In genomic region chr4:186069734-186070133, GRCh38 we compare ENCODE assay signal across 10 cellular contexts. TPM values are rescaled to one million over a fixed set of nuclear protein-coding genes. Genes with fewer than 3 reads are reported as not detected.
DNase-seq lines count a peak whose midpoint lies in the region; ATAC-seq and TF ChIP-seq lines count a peak whose summit lies in the region.
"Had no signal": no experiment of that assay in that cellular context is flagged by ENCODE, and none has a peak within 500 bp of the region (broad histone marks: within the 10 kb centered on the region; RNA-seq: fewer than 3 reads in every experiment).

No MANE protein-coding gene starts in this region.

- H3K9me2 ChIP-seq in PC-9 (ENCODE audit: insufficient read depth): no peaks in the 10 kb centered on the region; the same call in 1 of the 2 replicates

- H3K9me3 ChIP-seq in BLaER1 (no peaks in the 10 kb centered on the region), PC-9 (ENCODE audit: insufficient read depth, low read depth) (no peaks in the 10 kb centered on the region), parathyroid adenoma (ENCODE audit: control insufficient read depth, low read length) (no peaks in the 10 kb centered on the region)

- DNase-seq in PC-9 (no peak), fibroblast of pulmonary artery (ENCODE audit: low read depth) (no peak), NCI-H226 (no peak), dermis blood vessel endothelial cell (no peak), glomerular visceral epithelial cell (ENCODE audit: extremely low spot score) (no peak)
- DNase-seq: NCI-H2081 had no signal

- CTCF ChIA-PET in PC-9 (lab: Charles Lee): interaction anchor here (1.3 kb wide), 1 partner anchor 62 kb away, joined by 4 read pairs; no protein-coding TSS in a partner anchor

- no peaks in the 10 kb centered on the region for H4K20me1 ChIP-seq in BLaER1
- H4K20me1 ChIP-seq in PC-9 (ENCODE audit: insufficient read depth): no peaks in the 10 kb centered on the region

- H3K27ac ChIP-seq in BLaER1 (no peak overlapping the region), PC-9 (no peak overlapping the region), parathyroid adenoma (no peak overlapping the region)

- H3K79me2 ChIP-seq in PC-9 (ENCODE audit: low read depth) (no peaks in the 10 kb centered on the region), parathyroid adenoma (no peaks in the 10 kb centered on the region)

- H3K4me1 ChIP-seq in BLaER1 (peaks cover 16% of the 10 kb centered on the region), PC-9 (replicated peaks; ENCODE audit: insufficient read depth) (peaks cover 6% of the 10 kb centered on the region; the same call in 1 of the 2 replicates), parathyroid adenoma (no peaks in the 10 kb centered on the region)

- no TSS peak for BruUV-seq in PC-9 (replicated peaks; lab: Mats Ljungman, UMichigan)

- no peaks in the 10 kb centered on the region for H3F3A ChIP-seq in PC-9 (ENCODE audit: insufficient read depth, low read depth)

- H3K27me3 ChIP-seq in BLaER1: no peaks in the 10 kb centered on the region
- H3K27me3 ChIP-seq in PC-9 (ENCODE audit: insufficient read depth, low read depth): no peaks in the 10 kb centered on the region
- no peaks in the 10 kb centered on the region for H3K27me3 ChIP-seq in parathyroid adenoma (ENCODE audit: control insufficient read depth, insufficient read depth, low read length)

- H3K9ac ChIP-seq in BLaER1: no peak overlapping the region
- H3K9ac ChIP-seq in parathyroid adenoma: no peak overlapping the region

- H3K36me3 ChIP-seq in BLaER1 (no peaks in the 10 kb centered on the region), PC-9 (ENCODE audit: low read depth) (no peaks in the 10 kb centered on the region), parathyroid adenoma (ENCODE audit: control insufficient read depth, insufficient read depth, low read length) (no peaks in the 10 kb centered on the region)

- H2AFZ ChIP-seq in PC-9 (peak overlapping the region; percentile 74; the same call in 1 of the 2 replicates), parathyroid adenoma (peak overlapping the region; percentile 78)

- POLR2A ChIA-PET in PC-9 (lab: Charles Lee; ENCODE audit: unreplicated experiment): no interaction called here

- H3K4me3 ChIP-seq in BLaER1 (no peak overlapping the region), PC-9 (peak overlapping the region; percentile 60; the same call in 1 of the 2 replicates), fibroblast of pulmonary artery (replicated peaks; ENCODE audit: low read depth, low read length) (peak overlapping the region; percentile 62), parathyroid adenoma (ENCODE audit: low read depth, low read length) (peak overlapping the region; percentile 83)

- TF ChIP-seq CTCF in PC-9 (conservative IDR thresholded peaks at IDR 0.05): no peak
- no peak for TF ChIP-seq CTCF in fibroblast of pulmonary artery (IDR thresholded peaks at IDR 0.05; ENCODE audit: low read length, missing control alignments)
- no peak for TF ChIP-seq CTCF in parathyroid adenoma (IDR thresholded peaks at IDR 0.05)

- intact Hi-C loops in PC-9 (cut with micrococcal nuclease; ENCODE audit: unreplicated experiment): loop anchor here (2.0 kb wide), 1 partner anchor 121 kb away; the partner anchor contains the start of gene CYP4V2

- no peak for ATAC-seq in HG02678 (IDR thresholded peaks at IDR 0.05; ENCODE audit: unreplicated experiment)
- ATAC-seq: Panc1 had no signal

- H3K4me2 ChIP-seq in BLaER1 (peak overlapping the region; percentile 80; the same call in 1 of the 2 replicates), PC-9 (peak overlapping the region; percentile 84), parathyroid adenoma (ENCODE audit: low read length) (peak overlapping the region; percentile 91)

RNA-seq across cellular contexts. Expression of gene TLR3, which starts 0.8 kb away (rescaled TPM):
- 7.7 and 10.3 TPM in 2 replicates for total RNA-seq in PC-9 (2021)
- 2.4 and 7.1 TPM in 2 replicates for total RNA-seq in dermis blood vessel endothelial cell

RNA-seq across cellular contexts. Expression of gene FAM149A, which starts 34.8 kb away (rescaled TPM):
- total RNA-seq in PC-9 (2021) (0.26 and 0.80 TPM in 2 replicates), dermis blood vessel endothelial cell (0.09 TPM in 1 of 2 replicates, not detected in the other)
